ENCODE assay signal across 1 cellular context in genomic region chr18:12278765-12279682, GRCh38.
TF ChIP-seq lines count a peak whose summit lies in the region.

No MANE protein-coding gene starts in this region.

TF ChIP-seq in HepG2, 621 proteins besides CTCF, POLR2A, EP300 and RAD21 (continued from another document and continues in another):
- TF ChIP-seq ZNF318 (CRISPR knock-in tag; IDR thresholded peaks at IDR 0.05): no peak
- TF ChIP-seq SRSF1 (optimal IDR thresholded peaks at IDR 0.05; ENCODE audit: low read depth, low read length): no peak
- TF ChIP-seq RNF219 (CRISPR knock-in tag; IDR thresholded peaks at IDR 0.05): no peak
- 0 out of 2 replicates have a peak, but pooled peaks have one; percentile 21 for TF ChIP-seq JUND (CRISPR knock-in tag; IDR thresholded peaks at IDR 0.05)
- no peak for TF ChIP-seq ZNF484 (CRISPR knock-in tag; IDR thresholded peaks at IDR 0.05; ENCODE audit: borderline replicate concordance, low read depth)
- no peak for TF ChIP-seq HOXD1 (CRISPR knock-in tag; IDR thresholded peaks at IDR 0.05)
- peak; percentile 64; the same call in 1 of the 2 replicates for TF ChIP-seq ZNF430 (CRISPR knock-in tag; IDR thresholded peaks at IDR 0.05)
- no peak for TF ChIP-seq GTF3A (CRISPR knock-in tag; conservative IDR thresholded peaks at IDR 0.05)
- no peak for TF ChIP-seq ZUFSP (CRISPR knock-in tag; IDR thresholded peaks at IDR 0.05; ENCODE audit: borderline replicate concordance)
- no peak for TF ChIP-seq NCOR1 (IDR thresholded peaks at IDR 0.05; ENCODE audit: borderline replicate concordance, low read length)
- peak; percentile 22; the same call in 1 of the 2 replicates for TF ChIP-seq KAT8 (CRISPR knock-in tag; IDR thresholded peaks at IDR 0.05)
- no peak for TF ChIP-seq ZBTB34 (CRISPR knock-in tag; IDR thresholded peaks at IDR 0.05)
- TF ChIP-seq PRMT3 (CRISPR knock-in tag; IDR thresholded peaks at IDR 0.05; ENCODE audit: borderline replicate concordance, low read depth): no peak
- no peak for TF ChIP-seq DNMT3B (CRISPR knock-in tag; conservative IDR thresholded peaks at IDR 0.05)
- TF ChIP-seq SAP130 (CRISPR knock-in tag; IDR thresholded peaks at IDR 0.05; ENCODE audit: low read depth): peak; percentile 67
- no peak for TF ChIP-seq ZNF75D (CRISPR knock-in tag; IDR thresholded peaks at IDR 0.05; ENCODE audit: borderline replicate concordance)
- no peak for TF ChIP-seq CHD2 (IDR thresholded peaks at IDR 0.05; ENCODE audit: low read depth, low read length)
- TF ChIP-seq RBAK (CRISPR knock-in tag; IDR thresholded peaks at IDR 0.05): no peak
- TF ChIP-seq IRF2 (CRISPR knock-in tag; IDR thresholded peaks at IDR 0.05): no peak
- no peak for TF ChIP-seq NFATC3 (CRISPR knock-in tag; IDR thresholded peaks at IDR 0.05)
- no peak for TF ChIP-seq ATF1 (CRISPR knock-in tag; IDR thresholded peaks at IDR 0.05)
- TF ChIP-seq NFYB (CRISPR knock-in tag; IDR thresholded peaks at IDR 0.05): no peak
- TF ChIP-seq TBX3 (IDR thresholded peaks at IDR 0.05; ENCODE audit: borderline replicate concordance): no peak
- no peak for TF ChIP-seq CBX5 (CRISPR knock-in tag; IDR thresholded peaks at IDR 0.05; ENCODE audit: borderline replicate concordance)
- no peak for TF ChIP-seq ZNF619 (CRISPR knock-in tag; IDR thresholded peaks at IDR 0.05)
- peak; percentile 76; the same call in 1 of the 2 replicates for TF ChIP-seq SRF (IDR thresholded peaks at IDR 0.05; ENCODE audit: low read depth, low read length)
- TF ChIP-seq CENPT (CRISPR knock-in tag; IDR thresholded peaks at IDR 0.05; ENCODE audit: low read depth): no peak
- no peak for TF ChIP-seq ATAD3A (CRISPR knock-in tag; IDR thresholded peaks at IDR 0.05)
- TF ChIP-seq THAP7 (CRISPR knock-in tag; IDR thresholded peaks at IDR 0.05): no peak
- no peak for TF ChIP-seq ZNF207 (IDR thresholded peaks at IDR 0.05; ENCODE audit: borderline replicate concordance)
- no peak for TF ChIP-seq MEIS2 (CRISPR knock-in tag; IDR thresholded peaks at IDR 0.05)
- TF ChIP-seq TOE1 (CRISPR knock-in tag; IDR thresholded peaks at IDR 0.05): no peak
- TF ChIP-seq UBTF (CRISPR knock-in tag; IDR thresholded peaks at IDR 0.05): 0 out of 2 replicates have a peak, but pooled peaks have one; percentile 27
- TF ChIP-seq ZNF816 (CRISPR knock-in tag; IDR thresholded peaks at IDR 0.05; ENCODE audit: borderline replicate concordance): no peak
- no peak for TF ChIP-seq ZNF282 (IDR thresholded peaks at IDR 0.05; ENCODE audit: partially characterized antibody)
- TF ChIP-seq FOXA1 (IDR thresholded peaks at IDR 0.05): no peak
- peak; percentile 59 for TF ChIP-seq FOXA1 (CRISPR knock-in tag; IDR thresholded peaks at IDR 0.05)
- TF ChIP-seq PBX3 (CRISPR knock-in tag; IDR thresholded peaks at IDR 0.05; ENCODE audit: borderline replicate concordance): no peak
- TF ChIP-seq DBP (CRISPR knock-in tag; IDR thresholded peaks at IDR 0.05; ENCODE audit: not compliant biosample characterization): no peak
- TF ChIP-seq TSC22D2 (CRISPR knock-in tag; IDR thresholded peaks at IDR 0.05; ENCODE audit: borderline replicate concordance): no peak
- no peak for TF ChIP-seq FOXK1 (CRISPR knock-in tag; IDR thresholded peaks at IDR 0.05; ENCODE audit: borderline replicate concordance, low read depth)
- TF ChIP-seq SALL2 (CRISPR knock-in tag; IDR thresholded peaks at IDR 0.05): no peak
- no peak for TF ChIP-seq STAT6 (CRISPR knock-in tag; IDR thresholded peaks at IDR 0.05; ENCODE audit: borderline replicate concordance)
- no peak for TF ChIP-seq ZNF160 (CRISPR knock-in tag; IDR thresholded peaks at IDR 0.05)
